1 cellular context compared by ENCODE assay signal in the genomic region with DNA sequence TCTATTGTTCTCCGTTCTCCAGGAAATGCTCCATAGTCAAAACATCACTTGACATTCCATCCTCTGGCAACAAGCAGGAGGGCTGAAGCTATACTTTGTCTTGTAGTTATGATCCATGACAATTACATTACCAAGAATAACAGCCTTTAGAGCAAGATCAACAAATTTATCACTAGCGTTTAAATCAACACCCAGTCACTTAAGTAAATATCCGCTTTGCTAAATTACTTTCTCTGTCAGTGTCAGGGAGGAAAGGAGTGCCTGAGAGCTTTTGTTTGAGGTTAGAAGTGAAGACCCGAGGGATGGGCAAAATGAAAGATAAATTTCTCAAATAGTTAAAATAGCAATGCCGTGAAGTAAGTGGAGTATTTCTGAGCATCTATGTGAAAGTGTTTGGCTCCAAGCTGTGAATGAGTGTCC.
TF ChIP-seq lines count a peak whose summit lies in the region.

No MANE protein-coding gene starts in this region.

TF ChIP-seq in HEK293, 187 proteins besides CTCF, POLR2A, EP300 and RAD21 (continued from another document and continues in another):
- TF ChIP-seq, protein P1, sequence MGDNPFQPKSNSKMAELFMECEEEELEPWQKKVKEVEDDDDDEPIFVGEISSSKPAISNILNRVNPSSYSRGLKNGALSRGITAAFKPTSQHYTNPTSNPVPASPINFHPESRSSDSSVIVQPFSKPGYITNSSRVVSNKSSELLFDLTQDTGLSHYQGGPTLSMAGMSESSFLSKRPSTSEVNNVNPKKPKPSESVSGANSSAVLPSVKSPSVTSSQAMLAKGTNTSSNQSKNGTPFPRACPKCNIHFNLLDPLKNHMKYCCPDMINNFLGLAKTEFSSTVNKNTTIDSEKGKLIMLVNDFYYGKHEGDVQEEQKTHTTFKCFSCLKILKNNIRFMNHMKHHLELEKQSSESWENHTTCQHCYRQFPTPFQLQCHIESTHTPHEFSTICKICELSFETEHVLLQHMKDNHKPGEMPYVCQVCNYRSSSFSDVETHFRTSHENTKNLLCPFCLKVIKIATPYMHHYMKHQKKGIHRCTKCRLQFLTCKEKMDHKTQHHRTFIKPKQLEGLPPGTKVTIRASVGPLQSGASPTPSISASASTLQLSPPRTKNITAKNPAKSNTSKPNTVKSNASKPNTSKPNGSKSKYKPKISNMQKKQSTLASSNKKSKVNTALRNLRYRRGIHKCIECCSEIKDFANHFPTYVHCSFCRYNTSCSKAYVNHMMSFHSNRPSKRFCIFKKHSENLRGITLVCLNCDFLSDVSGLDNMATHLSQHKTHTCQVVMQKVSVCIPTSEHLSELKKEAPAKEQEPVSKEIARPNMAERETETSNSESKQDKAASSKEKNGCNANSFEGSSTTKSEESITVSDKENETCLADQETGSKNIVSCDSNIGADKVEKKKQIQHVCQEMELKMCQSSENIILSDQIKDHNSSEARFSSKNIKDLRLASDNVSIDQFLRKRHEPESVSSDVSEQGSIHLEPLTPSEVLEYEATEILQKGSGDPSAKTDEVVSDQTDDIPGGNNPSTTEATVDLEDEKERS (tag by site-specific recombination; IDR thresholded peaks at IDR 0.05) = no peak
- TF ChIP-seq SCRT2 (tag by site-specific recombination; IDR thresholded peaks at IDR 0.05) = peak; percentile 62
- no peak for TF ChIP-seq SETDB1 (IDR thresholded peaks at IDR 0.05; ENCODE audit: insufficient read length, low read length)
- TF ChIP-seq ZNF404 (tag by site-specific recombination; IDR thresholded peaks at IDR 0.05) = no peak
- no peak for TF ChIP-seq ZNF350 (tag by site-specific recombination; IDR thresholded peaks at IDR 0.05)
- TF ChIP-seq ZNF571 (tag by site-specific recombination; IDR thresholded peaks at IDR 0.05) = no peak
- no peak for TF ChIP-seq ZNF239 (tag by site-specific recombination; IDR thresholded peaks at IDR 0.05)
- 0 out of 2 replicates have a peak, but pooled peaks have one; percentile 15 for TF ChIP-seq KLF9 (tag by site-specific recombination; IDR thresholded peaks at IDR 0.05; ENCODE audit: low read depth)
- no peak for TF ChIP-seq ZFP3 (tag by site-specific recombination; IDR thresholded peaks at IDR 0.05; ENCODE audit: low read depth)
- TF ChIP-seq KLF1 (tag by site-specific recombination; IDR thresholded peaks at IDR 0.05) = peak; percentile 82
- peak; percentile 46; the same call in 1 of the 2 replicates for TF ChIP-seq ZBTB17 (tag by site-specific recombination; IDR thresholded peaks at IDR 0.05)
- TF ChIP-seq ZFP69B (tag by site-specific recombination; IDR thresholded peaks at IDR 0.05) = 0 out of 2 replicates have a peak, but pooled peaks have one; percentile 65
- TF ChIP-seq ZFP41 (tag by site-specific recombination; IDR thresholded peaks at IDR 0.05; ENCODE audit: borderline replicate concordance) = no peak
- peak; percentile 91 for TF ChIP-seq SP7 (tag by site-specific recombination; IDR thresholded peaks at IDR 0.05)
- TF ChIP-seq, protein P2, sequence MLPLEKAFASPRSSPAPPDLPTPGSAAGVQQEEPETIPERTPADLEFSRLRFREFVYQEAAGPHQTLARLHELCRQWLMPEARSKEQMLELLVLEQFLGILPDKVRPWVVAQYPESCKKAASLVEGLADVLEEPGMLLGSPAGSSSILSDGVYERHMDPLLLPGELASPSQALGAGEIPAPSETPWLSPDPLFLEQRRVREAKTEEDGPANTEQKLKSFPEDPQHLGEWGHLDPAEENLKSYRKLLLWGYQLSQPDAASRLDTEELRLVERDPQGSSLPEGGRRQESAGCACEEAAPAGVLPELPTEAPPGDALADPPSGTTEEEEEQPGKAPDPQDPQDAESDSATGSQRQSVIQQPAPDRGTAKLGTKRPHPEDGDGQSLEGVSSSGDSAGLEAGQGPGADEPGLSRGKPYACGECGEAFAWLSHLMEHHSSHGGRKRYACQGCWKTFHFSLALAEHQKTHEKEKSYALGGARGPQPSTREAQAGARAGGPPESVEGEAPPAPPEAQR (tag by site-specific recombination; IDR thresholded peaks at IDR 0.05) = no peak
- peak; percentile 91 for TF ChIP-seq ZNF488 (tag by site-specific recombination; IDR thresholded peaks at IDR 0.05)
- TF ChIP-seq, protein P3, sequence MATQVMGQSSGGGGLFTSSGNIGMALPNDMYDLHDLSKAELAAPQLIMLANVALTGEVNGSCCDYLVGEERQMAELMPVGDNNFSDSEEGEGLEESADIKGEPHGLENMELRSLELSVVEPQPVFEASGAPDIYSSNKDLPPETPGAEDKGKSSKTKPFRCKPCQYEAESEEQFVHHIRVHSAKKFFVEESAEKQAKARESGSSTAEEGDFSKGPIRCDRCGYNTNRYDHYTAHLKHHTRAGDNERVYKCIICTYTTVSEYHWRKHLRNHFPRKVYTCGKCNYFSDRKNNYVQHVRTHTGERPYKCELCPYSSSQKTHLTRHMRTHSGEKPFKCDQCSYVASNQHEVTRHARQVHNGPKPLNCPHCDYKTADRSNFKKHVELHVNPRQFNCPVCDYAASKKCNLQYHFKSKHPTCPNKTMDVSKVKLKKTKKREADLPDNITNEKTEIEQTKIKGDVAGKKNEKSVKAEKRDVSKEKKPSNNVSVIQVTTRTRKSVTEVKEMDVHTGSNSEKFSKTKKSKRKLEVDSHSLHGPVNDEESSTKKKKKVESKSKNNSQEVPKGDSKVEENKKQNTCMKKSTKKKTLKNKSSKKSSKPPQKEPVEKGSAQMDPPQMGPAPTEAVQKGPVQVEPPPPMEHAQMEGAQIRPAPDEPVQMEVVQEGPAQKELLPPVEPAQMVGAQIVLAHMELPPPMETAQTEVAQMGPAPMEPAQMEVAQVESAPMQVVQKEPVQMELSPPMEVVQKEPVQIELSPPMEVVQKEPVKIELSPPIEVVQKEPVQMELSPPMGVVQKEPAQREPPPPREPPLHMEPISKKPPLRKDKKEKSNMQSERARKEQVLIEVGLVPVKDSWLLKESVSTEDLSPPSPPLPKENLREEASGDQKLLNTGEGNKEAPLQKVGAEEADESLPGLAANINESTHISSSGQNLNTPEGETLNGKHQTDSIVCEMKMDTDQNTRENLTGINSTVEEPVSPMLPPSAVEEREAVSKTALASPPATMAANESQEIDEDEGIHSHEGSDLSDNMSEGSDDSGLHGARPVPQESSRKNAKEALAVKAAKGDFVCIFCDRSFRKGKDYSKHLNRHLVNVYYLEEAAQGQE (tag by site-specific recombination; IDR thresholded peaks at IDR 0.05) = no peak
- no peak for TF ChIP-seq YY2 (tag by site-specific recombination; IDR thresholded peaks at IDR 0.05)
- TF ChIP-seq ZNF514 (tag by site-specific recombination; IDR thresholded peaks at IDR 0.05) = no peak
- TF ChIP-seq ZBTB20 (tag by site-specific recombination; IDR thresholded peaks at IDR 0.05) = no peak
- no peak for TF ChIP-seq ZNF701 (tag by site-specific recombination; IDR thresholded peaks at IDR 0.05)
- no peak for TF ChIP-seq ZNF138 (tag by site-specific recombination; IDR thresholded peaks at IDR 0.05; ENCODE audit: borderline replicate concordance)
- no peak for TF ChIP-seq ZNF521 (tag by site-specific recombination; IDR thresholded peaks at IDR 0.05)
- peak; percentile 78; the same call in 1 of the 2 replicates for TF ChIP-seq ZNF391 (tag by site-specific recombination; IDR thresholded peaks at IDR 0.05; ENCODE audit: borderline replicate concordance, low read depth)
- TF ChIP-seq ZNF555 (tag by site-specific recombination; conservative IDR thresholded peaks at IDR 0.05) = no peak
- TF ChIP-seq ZFHX2 (tag by site-specific recombination; conservative IDR thresholded peaks at IDR 0.05) = no peak
- peak; percentile 87 for TF ChIP-seq ZNF629 (tag by site-specific recombination; IDR thresholded peaks at IDR 0.05)
- TF ChIP-seq, protein P4, sequence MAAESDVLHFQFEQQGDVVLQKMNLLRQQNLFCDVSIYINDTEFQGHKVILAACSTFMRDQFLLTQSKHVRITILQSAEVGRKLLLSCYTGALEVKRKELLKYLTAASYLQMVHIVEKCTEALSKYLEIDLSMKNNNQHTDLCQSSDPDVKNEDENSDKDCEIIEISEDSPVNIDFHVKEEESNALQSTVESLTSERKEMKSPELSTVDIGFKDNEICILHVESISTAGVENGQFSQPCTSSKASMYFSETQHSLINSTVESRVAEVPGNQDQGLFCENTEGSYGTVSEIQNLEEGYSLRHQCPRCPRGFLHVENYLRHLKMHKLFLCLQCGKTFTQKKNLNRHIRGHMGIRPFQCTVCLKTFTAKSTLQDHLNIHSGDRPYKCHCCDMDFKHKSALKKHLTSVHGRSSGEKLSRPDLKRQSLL (tag by site-specific recombination; IDR thresholded peaks at IDR 0.05) = 0 out of 2 replicates have a peak, but pooled peaks have one; percentile 32
- no peak for TF ChIP-seq ZNF792 (tag by site-specific recombination; IDR thresholded peaks at IDR 0.05)
- TF ChIP-seq, protein P5, sequence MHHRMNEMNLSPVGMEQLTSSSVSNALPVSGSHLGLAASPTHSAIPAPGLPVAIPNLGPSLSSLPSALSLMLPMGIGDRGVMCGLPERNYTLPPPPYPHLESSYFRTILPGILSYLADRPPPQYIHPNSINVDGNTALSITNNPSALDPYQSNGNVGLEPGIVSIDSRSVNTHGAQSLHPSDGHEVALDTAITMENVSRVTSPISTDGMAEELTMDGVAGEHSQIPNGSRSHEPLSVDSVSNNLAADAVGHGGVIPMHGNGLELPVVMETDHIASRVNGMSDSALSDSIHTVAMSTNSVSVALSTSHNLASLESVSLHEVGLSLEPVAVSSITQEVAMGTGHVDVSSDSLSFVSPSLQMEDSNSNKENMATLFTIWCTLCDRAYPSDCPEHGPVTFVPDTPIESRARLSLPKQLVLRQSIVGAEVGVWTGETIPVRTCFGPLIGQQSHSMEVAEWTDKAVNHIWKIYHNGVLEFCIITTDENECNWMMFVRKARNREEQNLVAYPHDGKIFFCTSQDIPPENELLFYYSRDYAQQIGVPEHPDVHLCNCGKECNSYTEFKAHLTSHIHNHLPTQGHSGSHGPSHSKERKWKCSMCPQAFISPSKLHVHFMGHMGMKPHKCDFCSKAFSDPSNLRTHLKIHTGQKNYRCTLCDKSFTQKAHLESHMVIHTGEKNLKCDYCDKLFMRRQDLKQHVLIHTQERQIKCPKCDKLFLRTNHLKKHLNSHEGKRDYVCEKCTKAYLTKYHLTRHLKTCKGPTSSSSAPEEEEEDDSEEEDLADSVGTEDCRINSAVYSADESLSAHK (tag by site-specific recombination; IDR thresholded peaks at IDR 0.05) = peak; percentile 96
- TF ChIP-seq ZSCAN16 (tag by site-specific recombination; IDR thresholded peaks at IDR 0.05) = no peak
- TF ChIP-seq ZNF10 (tag by site-specific recombination; IDR thresholded peaks at IDR 0.05) = no peak
- TF ChIP-seq ZNF24 (tag by site-specific recombination; IDR thresholded peaks at IDR 0.05) = peak; percentile 93
- TF ChIP-seq SALL2 (tag by site-specific recombination; IDR thresholded peaks at IDR 0.05; ENCODE audit: borderline replicate concordance) = no peak
- peak; percentile 67 for TF ChIP-seq KLF8 (tag by site-specific recombination; IDR thresholded peaks at IDR 0.05)
- peak; percentile 67; the same call in 1 of the 2 replicates for TF ChIP-seq ZBTB8A (tag by site-specific recombination; IDR thresholded peaks at IDR 0.05)
- TF ChIP-seq ZNF354C (tag by site-specific recombination; IDR thresholded peaks at IDR 0.05; ENCODE audit: borderline replicate concordance, low read depth) = no peak
- TF ChIP-seq, protein P6, sequence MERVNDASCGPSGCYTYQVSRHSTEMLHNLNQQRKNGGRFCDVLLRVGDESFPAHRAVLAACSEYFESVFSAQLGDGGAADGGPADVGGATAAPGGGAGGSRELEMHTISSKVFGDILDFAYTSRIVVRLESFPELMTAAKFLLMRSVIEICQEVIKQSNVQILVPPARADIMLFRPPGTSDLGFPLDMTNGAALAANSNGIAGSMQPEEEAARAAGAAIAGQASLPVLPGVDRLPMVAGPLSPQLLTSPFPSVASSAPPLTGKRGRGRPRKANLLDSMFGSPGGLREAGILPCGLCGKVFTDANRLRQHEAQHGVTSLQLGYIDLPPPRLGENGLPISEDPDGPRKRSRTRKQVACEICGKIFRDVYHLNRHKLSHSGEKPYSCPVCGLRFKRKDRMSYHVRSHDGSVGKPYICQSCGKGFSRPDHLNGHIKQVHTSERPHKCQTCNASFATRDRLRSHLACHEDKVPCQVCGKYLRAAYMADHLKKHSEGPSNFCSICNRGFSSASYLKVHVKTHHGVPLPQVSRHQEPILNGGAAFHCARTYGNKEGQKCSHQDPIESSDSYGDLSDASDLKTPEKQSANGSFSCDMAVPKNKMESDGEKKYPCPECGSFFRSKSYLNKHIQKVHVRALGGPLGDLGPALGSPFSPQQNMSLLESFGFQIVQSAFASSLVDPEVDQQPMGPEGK (tag by site-specific recombination; IDR thresholded peaks at IDR 0.05) = no peak
- TF ChIP-seq ZNF580 (tag by site-specific recombination; IDR thresholded peaks at IDR 0.05) = peak; percentile 83
- 0 out of 2 replicates have a peak, but pooled peaks have one; percentile 34 for TF ChIP-seq ZSCAN4 (tag by site-specific recombination; IDR thresholded peaks at IDR 0.05)
- TF ChIP-seq ZNF362 (tag by site-specific recombination; IDR thresholded peaks at IDR 0.05) = no peak
- peak; percentile 85 for TF ChIP-seq GLIS1 (tag by site-specific recombination; IDR thresholded peaks at IDR 0.05)
